11 cellular contexts compared by ENCODE assay signal in the genomic region with DNA sequence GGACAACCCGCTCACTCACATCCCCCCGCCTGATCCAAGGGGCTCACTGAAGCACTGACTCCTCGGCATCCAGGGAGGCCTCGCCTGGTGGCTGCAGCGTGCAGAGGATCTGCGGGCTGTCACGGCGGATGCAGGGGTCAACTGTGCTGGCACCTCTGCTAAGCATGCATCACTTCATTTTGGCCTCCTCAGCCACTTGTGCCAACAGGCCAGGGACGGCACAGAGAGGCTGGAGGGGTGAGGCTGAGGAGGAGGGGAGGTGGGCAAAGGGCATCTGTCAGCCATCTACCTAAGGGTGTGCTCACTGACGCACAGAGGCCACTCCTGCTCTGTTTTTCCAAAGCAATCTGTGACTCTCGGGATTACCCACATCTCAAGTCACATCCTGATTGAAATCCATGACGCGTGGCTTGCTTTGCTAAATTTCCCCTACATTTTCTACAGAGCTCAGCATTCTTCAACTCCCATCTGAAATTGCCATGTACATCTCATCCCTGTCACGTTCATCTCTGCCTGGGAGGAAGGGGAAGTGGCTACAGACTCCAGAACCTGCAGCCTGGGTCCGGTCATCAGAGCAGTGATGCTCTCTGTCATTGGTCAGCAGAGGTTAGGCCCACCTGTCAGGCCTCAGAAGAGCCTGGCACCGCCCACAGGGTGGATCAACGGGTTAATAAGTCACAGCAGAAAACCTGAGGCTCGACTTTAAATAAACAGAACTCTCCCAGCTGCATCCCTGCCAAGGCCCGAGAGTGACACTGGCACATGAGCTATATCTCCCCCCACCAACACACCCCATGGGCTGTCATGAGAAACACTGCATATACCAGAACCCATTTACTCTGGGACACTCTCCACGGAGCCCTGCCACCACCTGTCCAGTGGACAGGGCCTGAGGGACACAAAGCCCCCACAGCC. TPM values are rescaled to one million over a fixed set of nuclear protein-coding genes. Genes with fewer than 3 reads are reported as not detected.
DNase-seq lines count a peak whose midpoint lies in the region; ATAC-seq and TF ChIP-seq lines count a peak whose summit lies in the region.
"Had no signal": no experiment of that assay in that cellular context is flagged by ENCODE, and none has a peak within 500 bp of the region (broad histone marks: within the 10 kb centered on the region; RNA-seq: fewer than 3 reads in every experiment).

No MANE protein-coding gene starts in this region.

- DNase-seq in heart left ventricle (no peak), Right ventricle myocardium superior (no peak), right lobe of liver (peak; percentile 84 to 94 (median 93)), globus pallidus (ENCODE audit: low spot score) (no peak)
- no peak for DNase-seq in activated CD4-positive, alpha-beta memory T cell treated with anti-CD3 and anti-CD28 coated beads, Interleukin-2, amount 10 ng/mL, durations not matched to agents 7 days and 5 days
- DNase-seq in central memory CD4-positive, alpha-beta T cell, result no peak
- DNase-seq: GM23248; NCI-H2171 treated with DMSO at 0.1 percent for 48 hours; stimulated activated CD4-positive, alpha-beta T cell treated with anti-CD3 and anti-CD28 coated beads, Interleukin-2, amount 100 ng/mL, for 48 hours had no signal

- H3K27ac ChIP-seq in heart left ventricle (peak overlapping the region in 10 of 12 donors; percentile 43 to 93 (median 78)), right lobe of liver (peak overlapping the region; percentile 69 to 92 (median 89))
- H3K27ac ChIP-seq: GM23248 had no signal

- no peak for TF ChIP-seq POLR2A in heart left ventricle (IDR thresholded peaks at IDR 0.05)
- TF ChIP-seq POLR2A in right lobe of liver (IDR thresholded peaks at IDR 0.05), result peak; percentile 46

- ATAC-seq in heart left ventricle (no peak), Right ventricle myocardium superior (ENCODE audit: poor library complexity) (no peak), right lobe of liver (peak; percentile 69 to 81 (median 72)), HG02973 (IDR thresholded peaks at IDR 0.05; ENCODE audit: unreplicated experiment) (no peak), HG02571 (IDR thresholded peaks at IDR 0.05; ENCODE audit: unreplicated experiment) (no peak)

- H3K9me3 ChIP-seq in heart left ventricle (no peaks in the 10 kb centered on the region), right lobe of liver (no peaks in the 10 kb centered on the region)

- POLR2A ChIA-PET in activated CD4-positive, alpha-beta memory T cell treated with anti-CD3 and anti-CD28 coated beads, Interleukin-2, amount 10 ng/mL, durations not matched to agents 7 days and 5 days (lab: Charles Lee), result interaction anchor here (1.1 to 4.3 kb wide), 5 partner anchors 8 to 24 kb away, joined by 3 to 43 read pairs (median 3); partner anchors contain the start of gene ELL

- intact Hi-C loops in heart left ventricle (cut with DNase I), result loop anchor here in 1 of 10 donors (5.0 kb wide), 1 partner anchor 37 kb away; no protein-coding TSS in a partner anchor
- intact Hi-C loops in Right ventricle myocardium superior (cut with DNase I), result no loop called here
- intact Hi-C loops in right lobe of liver (cut with DNase I), result no loop called here

- CTCF ChIA-PET in activated CD4-positive, alpha-beta memory T cell treated with anti-CD3 and anti-CD28 coated beads, Interleukin-2, amount 10 ng/mL, durations not matched to agents 7 days and 5 days (lab: Charles Lee), result interaction anchor here (4.1 kb wide), 1 partner anchor 16 kb away, joined by 37 read pairs; the partner anchor contains the start of gene ELL

- H3K9me3 Mint-ChIP-seq in activated CD4-positive, alpha-beta memory T cell treated with anti-CD3 and anti-CD28 coated beads, Interleukin-2, amount 10 ng/mL, durations not matched to agents 7 days and 5 days, result no peaks in the 10 kb centered on the region

- 55 to 69% (median 66%) methylated on average over 20 of the region's 20 CpGs for WGBS in heart left ventricle, 4 donors
- 15% methylated on average over 8 of the region's 20 CpGs for WGBS in right lobe of liver (ENCODE audit: insufficient coverage, low coverage, low lambda C conversion rate, missing lambda C conversion rate)

- H3K36me3 ChIP-seq in heart left ventricle (no peaks in the 10 kb centered on the region), right lobe of liver (no peaks in the 10 kb centered on the region)

- H3K4me1 ChIP-seq in heart left ventricle (peaks cover 63 to 100% (median 98%) of the 10 kb centered on the region in 12 donors), right lobe of liver (peaks cover 5 to 98% (median 71%) of the 10 kb centered on the region in 4 donors)

- H3K4me1 Mint-ChIP-seq in activated CD4-positive, alpha-beta memory T cell treated with anti-CD3 and anti-CD28 coated beads, Interleukin-2, amount 10 ng/mL, durations not matched to agents 7 days and 5 days, result peaks cover 93% of the 10 kb centered on the region

- H3K4me3 Mint-ChIP-seq in activated CD4-positive, alpha-beta memory T cell treated with anti-CD3 and anti-CD28 coated beads, Interleukin-2, amount 10 ng/mL, durations not matched to agents 7 days and 5 days, result no peak overlapping the region

- H3K4me3 ChIP-seq in heart left ventricle (no peak overlapping the region), right lobe of liver (peak overlapping the region in 1 of 3 donors; percentile 11)
- H3K4me3 ChIP-seq: GM23248 had no signal

- peaks cover 3% of the 10 kb centered on the region for H3K36me3 Mint-ChIP-seq in activated CD4-positive, alpha-beta memory T cell treated with anti-CD3 and anti-CD28 coated beads, Interleukin-2, amount 10 ng/mL, durations not matched to agents 7 days and 5 days (ENCODE audit: low read depth)

- no peaks in the 10 kb centered on the region for H3K27me3 ChIP-seq in heart left ventricle
- H3K27me3 ChIP-seq in right lobe of liver, result no peaks in the 10 kb centered on the region

- TF ChIP-seq CTCF in heart left ventricle (IDR thresholded peaks at IDR 0.05) (no peak), right lobe of liver (IDR thresholded peaks at IDR 0.05) (no peak)

- H3K27me3 Mint-ChIP-seq in activated CD4-positive, alpha-beta memory T cell treated with anti-CD3 and anti-CD28 coated beads, Interleukin-2, amount 10 ng/mL, durations not matched to agents 7 days and 5 days, result no peaks in the 10 kb centered on the region

- H3K27ac Mint-ChIP-seq in activated CD4-positive, alpha-beta memory T cell treated with anti-CD3 and anti-CD28 coated beads, Interleukin-2, amount 10 ng/mL, durations not matched to agents 7 days and 5 days, result peak overlapping the region; percentile 35

RNA-seq across cellular contexts. Expression of gene ELL, which starts 17.6 kb away (rescaled TPM):
- total RNA-seq in heart left ventricle (10 to 100 TPM in 4 of 9 donors, 1 to 10 TPM in 5; 5.9 to 17.8 (median 9.1) TPM), Right ventricle myocardium superior (7.5 TPM), right lobe of liver (10 to 100 TPM in 2 of 6 experiments, 1 to 10 TPM in 4; 5.3 to 11.9 (median 8.6) TPM)
- 1 to 10 TPM; 6.2 to 7.3 TPM for polyA plus RNA-seq in heart left ventricle
- total RNA-seq in activated CD4-positive, alpha-beta memory T cell treated with anti-CD3 and anti-CD28 coated beads, Interleukin-2, amount 10 ng/mL, durations not matched to agents 7 days and 5 days, result 10 to 100 TPM; 26.2 to 26.3 TPM

RNA-seq across cellular contexts. Expression of gene FKBP8, which starts 39.1 kb away (rescaled TPM):
- total RNA-seq in heart left ventricle (100 to 1,000 TPM; 136 to 353 (median 157) TPM), Right ventricle myocardium superior (182 TPM), right lobe of liver (100 to 1,000 TPM in 3 of 6 experiments, 10 to 100 TPM in 3; 92.7 to 179 (median 118) TPM)
- 100 to 1,000 TPM; 142 to 270 TPM for polyA plus RNA-seq in heart left ventricle
- 100 to 1,000 TPM; 263 TPM for total RNA-seq in activated CD4-positive, alpha-beta memory T cell treated with anti-CD3 and anti-CD28 coated beads, Interleukin-2, amount 10 ng/mL, durations not matched to agents 7 days and 5 days

RNA-seq across cellular contexts. Expression of gene KXD1, which starts 53.4 kb away (rescaled TPM):
- total RNA-seq in heart left ventricle (100 to 1,000 TPM in 1 of 9 donors, 10 to 100 TPM in 8; 36.1 to 116 (median 46.7) TPM), Right ventricle myocardium superior (44.4 TPM), right lobe of liver (10 to 100 TPM; 30.2 to 93.0 (median 36.1) TPM)
- 100 to 1,000 TPM in 1 of 2 donors, 10 to 100 TPM in 1; 36.9 to 106 TPM for polyA plus RNA-seq in heart left ventricle
- total RNA-seq in activated CD4-positive, alpha-beta memory T cell treated with anti-CD3 and anti-CD28 coated beads, Interleukin-2, amount 10 ng/mL, durations not matched to agents 7 days and 5 days, result 10 to 100 TPM; 93.0 to 99.1 TPM

Comparison
In these comparisons a context has a peak if more than half of its experiments do, and no peak if none do; other contexts are left out.
1. ATAC-seq: peak in right lobe of liver (4 of 4); none in heart left ventricle (0 of 4), Right ventricle myocardium superior (single experiment), HG02973 (single experiment) and HG02571 (single experiment).
2. DNase-seq: peak in right lobe of liver (3 of 3); none in heart left ventricle (0 of 5), Right ventricle myocardium superior (single experiment), activated CD4-positive, alpha-beta memory T cell treated with anti-CD3 and anti-CD28 coated beads, Interleukin-2, amount 10 ng/mL, durations not matched to agents 7 days and 5 days (single experiment), globus pallidus (single experiment) and central memory CD4-positive, alpha-beta T cell (single experiment).